ENCODE assay signal across 8 cellular contexts in the genomic region with DNA sequence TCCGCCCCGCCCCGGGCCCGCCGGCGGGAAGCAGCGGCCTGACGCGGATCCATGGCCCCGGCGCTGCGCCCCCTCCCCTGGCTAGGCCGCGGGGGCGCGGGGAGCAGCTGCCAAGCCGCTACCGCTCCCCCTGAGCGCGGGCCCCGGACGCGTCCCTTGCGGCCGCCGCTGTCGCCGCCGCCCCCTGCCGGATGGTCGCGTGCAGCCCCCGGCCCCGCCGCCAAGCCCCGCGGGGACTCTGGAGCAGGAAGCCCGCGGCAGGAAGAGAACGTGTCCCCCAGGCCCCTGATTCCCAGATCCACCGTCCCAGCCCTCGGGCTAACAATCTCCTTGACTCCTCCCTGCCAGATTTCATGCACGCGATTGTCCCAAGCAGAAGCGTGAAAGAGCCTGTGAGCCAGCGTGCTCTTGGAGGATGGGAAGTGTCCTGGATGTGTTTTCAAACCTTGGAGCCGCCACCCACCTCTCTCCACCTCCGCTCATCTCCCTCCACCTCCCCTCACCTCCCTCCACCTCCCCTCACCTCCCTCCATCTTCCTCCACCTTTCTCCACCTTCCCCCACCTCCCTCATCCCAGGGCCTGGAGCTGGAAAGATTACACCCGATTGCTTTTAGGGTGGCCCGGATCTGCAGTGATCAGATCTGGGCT. TPM values are rescaled to one million over a fixed set of nuclear protein-coding genes. Genes with fewer than 3 reads are reported as not detected.
DNase-seq lines count a peak whose midpoint lies in the region; ATAC-seq and TF ChIP-seq lines count a peak whose summit lies in the region.

No MANE protein-coding gene starts in this region.

- intact Hi-C loops in activated T-helper 2 cell treated with anti-CD3 and anti-CD28 coated beads, Interferon-gamma antibody, Interleukin-2, Interleukin-4, amounts not matched to agents 10 μg/mL and 5 μg/mL and 100 μg/mL, durations not matched to agents 14 hours and 24 hours and 36 hours (cut with micrococcal nuclease), result loop anchor here (1.0 to 5.0 kb wide), 2 partner anchors 51 to 228 kb away; no protein-coding TSS in a partner anchor

- no peaks in the 10 kb centered on the region for H3K36me3 ChIP-seq in fibroblast of lung (ENCODE audit: control insufficient read depth, insufficient read depth, low read length)
- H3K36me3 ChIP-seq in thoracic aorta, result no peaks in the 10 kb centered on the region

- H3K27me3 ChIP-seq in fibroblast of lung (ENCODE audit: control insufficient read depth, insufficient read depth, low read length) (no peaks in the 10 kb centered on the region), thoracic aorta (replicated peaks; ENCODE audit: insufficient read depth) (no peaks in the 10 kb centered on the region)

- H3K4me2 ChIP-seq in fibroblast of lung (ENCODE audit: extremely low read depth, insufficient read depth, low read length), result peak overlapping the region; percentile 74

- H3K4me1 Mint-ChIP-seq in activated T-helper 2 cell treated with anti-CD3 and anti-CD28 coated beads, Interferon-gamma antibody, Interleukin-2, Interleukin-4, amounts not matched to agents 10 μg/mL and 5 μg/mL and 100 μg/mL, durations not matched to agents 14 hours and 24 hours and 36 hours (ENCODE audit: low read depth), result peaks cover 9% of the 10 kb centered on the region
- H3K4me1 Mint-ChIP-seq in natural killer cell treated with Interleukin-12 subunit alpha and Interleukin-12 subunit beta and Interleukin-15 and Interleukin-18, amount 100 ng/mL, for 72 hours (ENCODE audit: low read depth in 2 of 2), result peaks cover 14 to 15% of the 10 kb centered on the region in 2 donors

- H3K9me3 Mint-ChIP-seq in activated T-helper 2 cell treated with anti-CD3 and anti-CD28 coated beads, Interferon-gamma antibody, Interleukin-2, Interleukin-4, amounts not matched to agents 10 μg/mL and 5 μg/mL and 100 μg/mL, durations not matched to agents 14 hours and 24 hours and 36 hours, result no peaks in the 10 kb centered on the region
- H3K9me3 Mint-ChIP-seq in natural killer cell treated with Interleukin-12 subunit alpha and Interleukin-12 subunit beta and Interleukin-15 and Interleukin-18, amount 100 ng/mL, for 72 hours, result no peaks in the 10 kb centered on the region

- peak overlapping the region; percentile 70 for H2AFZ ChIP-seq in fibroblast of lung (ENCODE audit: low read length)

- peaks cover 10% of the 10 kb centered on the region for H3K27me3 Mint-ChIP-seq in activated T-helper 2 cell treated with anti-CD3 and anti-CD28 coated beads, Interferon-gamma antibody, Interleukin-2, Interleukin-4, amounts not matched to agents 10 μg/mL and 5 μg/mL and 100 μg/mL, durations not matched to agents 14 hours and 24 hours and 36 hours (ENCODE audit: low read depth)
- no peaks in the 10 kb centered on the region for H3K27me3 Mint-ChIP-seq in natural killer cell treated with Interleukin-12 subunit alpha and Interleukin-12 subunit beta and Interleukin-15 and Interleukin-18, amount 100 ng/mL, for 72 hours

- no peaks in the 10 kb centered on the region for H4K20me1 ChIP-seq in fibroblast of lung (ENCODE audit: control insufficient read depth, extremely low read depth, insufficient read depth, low read length)

- peak overlapping the region; percentile 29 for H3K27ac Mint-ChIP-seq in activated T-helper 2 cell treated with anti-CD3 and anti-CD28 coated beads, Interferon-gamma antibody, Interleukin-2, Interleukin-4, amounts not matched to agents 10 μg/mL and 5 μg/mL and 100 μg/mL, durations not matched to agents 14 hours and 24 hours and 36 hours
- peak overlapping the region; percentile 60 to 69 for H3K27ac Mint-ChIP-seq in natural killer cell treated with Interleukin-12 subunit alpha and Interleukin-12 subunit beta and Interleukin-15 and Interleukin-18, amount 100 ng/mL, for 72 hours

- peak overlapping the region; percentile 64 for H3K4me3 Mint-ChIP-seq in activated T-helper 2 cell treated with anti-CD3 and anti-CD28 coated beads, Interferon-gamma antibody, Interleukin-2, Interleukin-4, amounts not matched to agents 10 μg/mL and 5 μg/mL and 100 μg/mL, durations not matched to agents 14 hours and 24 hours and 36 hours (ENCODE audit: low read depth)
- H3K4me3 Mint-ChIP-seq in natural killer cell treated with Interleukin-12 subunit alpha and Interleukin-12 subunit beta and Interleukin-15 and Interleukin-18, amount 100 ng/mL, for 72 hours, result peak overlapping the region; percentile 80

- no peaks in the 10 kb centered on the region for H3K79me2 ChIP-seq in fibroblast of lung (ENCODE audit: control insufficient read depth, insufficient read depth, low read length)

- peak; percentile 50 to 82 (median 78) for DNase-seq in NCI-H1417 (lab: John Stamatoyannopoulos, UW)
- no peak for DNase-seq in NCI-H1417 treated with DMSO at 0.1 percent for 48 hours (lab: John Stamatoyannopoulos, UW)
- DNase-seq in NCI-H526 treated with DMSO at 0.1 percent for 48 hours (lab: John Stamatoyannopoulos, UW), result peak; percentile 17
- DNase-seq in activated T-helper 2 cell treated with anti-CD3 and anti-CD28 coated beads, Interferon-gamma antibody, Interleukin-2, Interleukin-4, amounts not matched to agents 10 μg/mL and 5 μg/mL and 100 μg/mL, durations not matched to agents 14 hours and 24 hours and 36 hours (ENCODE audit: low spot score), result peak; percentile 15
- DNase-seq in fibroblast of lung (ENCODE audit: low read depth in 2 of 2), result peak; percentile 58 to 72
- DNase-seq in natural killer cell treated with Interleukin-12 subunit alpha and Interleukin-12 subunit beta and Interleukin-15 and Interleukin-18, amount 100 ng/mL, for 72 hours (ENCODE audit: low spot score), result peak; percentile 66
- DNase-seq in thoracic aorta (ENCODE audit: low spot score), result no peak

- TF ChIP-seq CTCF in fibroblast of lung (conservative IDR thresholded peaks at IDR 0.05 in 1 of 2, IDR thresholded peaks at IDR 0.05 in 1 of 2; ENCODE audit: low read depth in 1 of 2, low read length in 2 of 2), result no peak
- peak; percentile 33 for TF ChIP-seq CTCF in thoracic aorta (IDR thresholded peaks at IDR 0.05)

- H3K4me1 ChIP-seq in fibroblast of lung (ENCODE audit: control insufficient read depth, extremely low read depth, insufficient read depth, low read length) (peaks cover 15% of the 10 kb centered on the region), thoracic aorta (ENCODE audit: control insufficient read depth in 1 of 2, low read depth in 2 of 2) (peaks cover 4 to 23% of the 10 kb centered on the region in 2 donors)

- H3K36me3 Mint-ChIP-seq in activated T-helper 2 cell treated with anti-CD3 and anti-CD28 coated beads, Interferon-gamma antibody, Interleukin-2, Interleukin-4, amounts not matched to agents 10 μg/mL and 5 μg/mL and 100 μg/mL, durations not matched to agents 14 hours and 24 hours and 36 hours (ENCODE audit: low read depth), result no peaks in the 10 kb centered on the region
- no peaks in the 10 kb centered on the region for H3K36me3 Mint-ChIP-seq in natural killer cell treated with Interleukin-12 subunit alpha and Interleukin-12 subunit beta and Interleukin-15 and Interleukin-18, amount 100 ng/mL, for 72 hours

- H3K9ac ChIP-seq in fibroblast of lung (ENCODE audit: insufficient read depth, low read length), result peak overlapping the region; percentile 82

- H3K4me3 ChIP-seq in fibroblast of lung (replicated peaks in 1 of 4; ENCODE audit: control extremely low read depth in 1 of 4, insufficient read depth in 1 of 4, low read depth in 3 of 4, low read length in 4 of 4) (peak overlapping the region; percentile 34 to 63 (median 45)), thoracic aorta (peak overlapping the region; percentile 79)

- H3K9me3 ChIP-seq in fibroblast of lung (ENCODE audit: control insufficient read depth, insufficient read depth, low read depth, low read length), result no peaks in the 10 kb centered on the region
- H3K9me3 ChIP-seq in thoracic aorta, result no peaks in the 10 kb centered on the region

- ATAC-seq in HG02642 (IDR thresholded peaks at IDR 0.05; ENCODE audit: poor library complexity, unreplicated experiment) (peak; percentile 83), thoracic aorta (ENCODE audit: insufficient number of reproducible peaks, low FRiP score, low read depth) (no peak)
- ATAC-seq in natural killer cell treated with Interleukin-12 subunit alpha and Interleukin-12 subunit beta and Interleukin-15 and Interleukin-18, amount 100 ng/mL, for 72 hours, result peak; percentile 77 to 84

- H3K27ac ChIP-seq in fibroblast of lung (ENCODE audit: insufficient read depth, low read length), result peak overlapping the region; percentile 93
- no peak overlapping the region for H3K27ac ChIP-seq in thoracic aorta

RNA-seq across cellular contexts. Expression of a gene that starts 0.4 kb away (rescaled TPM):
- total RNA-seq in activated T-helper 2 cell treated with anti-CD3 and anti-CD28 coated beads, Interferon-gamma antibody, Interleukin-2, Interleukin-4, amounts not matched to agents 10 μg/mL and 5 μg/mL and 100 μg/mL, durations not matched to agents 14 hours and 24 hours and 36 hours, result 0.11 and 0.25 TPM in 2 replicates
- total RNA-seq in fibroblast of lung (18.5 and 26.9 TPM in 2 replicates), thoracic aorta (1 to 10 TPM; 6.2 to 7.3 TPM)
- polyA plus RNA-seq in fibroblast of lung, result 32.7 and 47.0 TPM in 2 replicates
- polyA plus RNA-seq in fibroblast of lung (2012), result 15.8 and 25.4 TPM in 2 replicates
- 2.4 and 7.5 TPM in 2 replicates for polyA minus RNA-seq in fibroblast of lung (ENCODE audit: low replicate concordance)
- total RNA-seq in natural killer cell treated with Interleukin-12 subunit alpha and Interleukin-12 subunit beta and Interleukin-15 and Interleukin-18, amount 100 ng/mL, for 72 hours, result under 1 TPM in 1 of 2 donors, not detected in 1; 0.69 TPM

Comparison
In these comparisons a context has a peak if more than half of its experiments do, and no peak if none do; other contexts are left out.
1. DNase-seq: peak in NCI-H1417 (3 of 3), NCI-H526 treated with DMSO at 0.1 percent for 48 hours (single experiment), activated T-helper 2 cell treated with anti-CD3 and anti-CD28 coated beads, Interferon-gamma antibody, Interleukin-2, Interleukin-4, amounts not matched to agents 10 μg/mL and 5 μg/mL and 100 μg/mL, durations not matched to agents 14 hours and 24 hours and 36 hours (single experiment), fibroblast of lung (2 of 2) and natural killer cell treated with Interleukin-12 subunit alpha and Interleukin-12 subunit beta and Interleukin-15 and Interleukin-18, amount 100 ng/mL, for 72 hours (single experiment); none in NCI-H1417 treated with DMSO at 0.1 percent for 48 hours (single experiment) and thoracic aorta (single experiment).